27 cellular contexts compared by ENCODE assay signal in genomic region chr20:41991412-41991811, GRCh38.
DNase-seq lines count a peak whose midpoint lies in the region; ATAC-seq, FAIRE-seq and TF ChIP-seq lines count a peak whose summit lies in the region.
"Had no signal": no experiment of that assay in that cellular context is flagged by ENCODE, and none has a peak within 500 bp of the region (broad histone marks: within the 10 kb centered on the region; RNA-seq: fewer than 3 reads in every experiment).

No MANE protein-coding gene starts in this region.

- no peak overlapping the region for H3K14ac ChIP-seq in IMR-90 (replicated peaks; ENCODE audit: low read depth, low read length)

- H2AK5ac ChIP-seq in IMR-90 (ENCODE audit: low read depth, low read length) = no peak overlapping the region

- H3K4me3 ChIP-seq in HepG2 (replicated peaks in 1 of 3; ENCODE audit: insufficient read depth in 1 of 3, low read depth in 2 of 3, low read length in 3 of 3) (no peak overlapping the region), right lobe of liver (no peak overlapping the region), IMR-90 (ENCODE audit: insufficient read depth, low read depth, low read length) (no peak overlapping the region), K562 (no peak overlapping the region)
- H3K4me3 ChIP-seq: BLaER1, GM12878 had no signal

- no peak overlapping the region for H2BK5ac ChIP-seq in IMR-90 (ENCODE audit: low read depth, low read length, poor library complexity, severe bottlenecking)

- H3K79me2 ChIP-seq in HepG2 (ENCODE audit: insufficient read depth, low read length) = no peaks in the 10 kb centered on the region
- no peaks in the 10 kb centered on the region for H3K79me2 ChIP-seq in K562 (ENCODE audit: control insufficient read depth, insufficient read depth, low read length)

- H3K9me1 ChIP-seq in IMR-90 (ENCODE audit: insufficient read depth, low read length) (no peaks in the 10 kb centered on the region), K562 (ENCODE audit: control insufficient read depth, insufficient read depth, low read length) (no peaks in the 10 kb centered on the region)

- CTCF ChIA-PET in HepG2 (lab: Yijun Ruan, JAX; ENCODE audit: low intra/inter-chr PET ratio, low total read pairs) = no interaction called here
- CTCF ChIA-PET in IMR-90 (lab: Yijun Ruan, JAX) = no interaction called here
- CTCF ChIA-PET in K562 (lab: Yijun Ruan, JAX; ENCODE audit: low intra/inter-chr PET ratio) = no interaction called here

- no peak for TF ChIP-seq RAD21 in HepG2 (CRISPR knock-in tag; IDR thresholded peaks at IDR 0.05)
- TF ChIP-seq RAD21 in IMR-90 (IDR thresholded peaks at IDR 0.05; ENCODE audit: low read length) = no peak
- TF ChIP-seq RAD21 in K562 (CRISPR knock-in tag; conservative IDR thresholded peaks at IDR 0.05 in 1 of 2, IDR thresholded peaks at IDR 0.05 in 1 of 2) = no peak

- intact Hi-C loops in HepG2 (cut with micrococcal nuclease; ENCODE audit: unreplicated experiment) = no loop called here
- intact Hi-C loops in right lobe of liver (cut with DNase I) = no loop called here
- intact Hi-C loops in IMR-90 (cut with micrococcal nuclease) = no loop called here
- intact Hi-C loops in K562 (cut with micrococcal nuclease) = no loop called here

- no peak overlapping the region for H2BK20ac ChIP-seq in IMR-90 (ENCODE audit: low read depth, low read length)

- no peak overlapping the region for H3K18ac ChIP-seq in IMR-90 (ENCODE audit: low read depth, low read length)

- H3K9ac ChIP-seq in HepG2 (ENCODE audit: insufficient read depth, low read depth, low read length) (no peak overlapping the region), IMR-90 (ENCODE audit: low read depth, low read length) (no peak overlapping the region), K562 (ENCODE audit: insufficient read depth in 1 of 2, low read depth in 2 of 2, low read length in 2 of 2) (no peak overlapping the region)
- H3K9ac ChIP-seq: BLaER1 had no signal

- BruUV-seq in HepG2 (replicated peaks; lab: Mats Ljungman, UMichigan) = no TSS peak
- no TSS peak for BruUV-seq in IMR-90 (replicated peaks; lab: Mats Ljungman, UMichigan)
- BruUV-seq in K562 (replicated peaks; lab: Mats Ljungman, UMichigan) = no TSS peak

- dilution Hi-C loops in IMR-90 (cut with HindIII; ENCODE audit: low sequenced_read_pairs, unreplicated experiment) = no loop called here

- no peak overlapping the region for H3K56ac ChIP-seq in IMR-90 (ENCODE audit: extremely low read depth, insufficient read depth, low read length)

- H3K23ac ChIP-seq in IMR-90 (ENCODE audit: low read depth, low read length) = no peak overlapping the region

- H2AFZ ChIP-seq in HepG2 (ENCODE audit: low read length) (no peak overlapping the region), IMR-90 (replicated peaks; ENCODE audit: low read length, poor library complexity) (no peak overlapping the region), K562 (ENCODE audit: low read depth, low read length) (no peak overlapping the region)

- no peak overlapping the region for H3K4ac ChIP-seq in IMR-90 (ENCODE audit: low read depth, low read length)

- H4K20me1 ChIP-seq in HepG2 (ENCODE audit: insufficient read depth, low read length) (no peaks in the 10 kb centered on the region), IMR-90 (ENCODE audit: insufficient read depth, low read length) (no peaks in the 10 kb centered on the region), K562 (replicated peaks; ENCODE audit: control insufficient read depth, insufficient read depth, low read length) (no peaks in the 10 kb centered on the region)
- H4K20me1 ChIP-seq: BLaER1 had no signal

- no peak overlapping the region for H2BK120ac ChIP-seq in IMR-90 (ENCODE audit: low read depth, low read length)

- H4K8ac ChIP-seq in IMR-90 (ENCODE audit: low read depth in 2 of 2, low read length in 2 of 2) = no peak overlapping the region

- H3K4me1 ChIP-seq in HepG2 (ENCODE audit: insufficient read depth, low read length) (no peaks in the 10 kb centered on the region), right lobe of liver (no peaks in the 10 kb centered on the region), IMR-90 (ENCODE audit: control insufficient read depth, insufficient read depth, low read length) (no peaks in the 10 kb centered on the region), K562 (replicated peaks in 1 of 2; ENCODE audit: control insufficient read depth in 2 of 2, insufficient read depth in 2 of 2, low read length in 2 of 2) (no peaks in the 10 kb centered on the region)
- H3K4me1 ChIP-seq: BLaER1 had no signal

- WGBS in HepG2 (ENCODE audit: low lambda C conversion rate) = 0% methylated on average over 1 of the region's 1 CpG
- WGBS in right lobe of liver (ENCODE audit: insufficient coverage, low coverage, low lambda C conversion rate, missing lambda C conversion rate) = 18% methylated on average over 1 of the region's 1 CpG
- 0% methylated on average over 1 of the region's 1 CpG; no CpG with 5 or more reads in 1 of the 2 experiments for WGBS in IMR-90 (ENCODE audit: extremely low coverage in 2 of 2, insufficient read length in 1 of 2), 2 experiments
- WGBS in K562 (ENCODE audit: insufficient coverage, low coverage, missing lambda C conversion rate) = 0% methylated on average over 1 of the region's 1 CpG

- no peak overlapping the region for H4K91ac ChIP-seq in IMR-90 (ENCODE audit: insufficient read depth, low read depth, low read length)

- TF ChIP-seq POLR2A in HepG2 (IDR thresholded peaks at IDR 0.05; ENCODE audit: insufficient read depth in 1 of 2, low read depth in 2 of 2, low read length in 2 of 2) (no peak), right lobe of liver (IDR thresholded peaks at IDR 0.05) (no peak), IMR-90 (IDR thresholded peaks at IDR 0.05; ENCODE audit: low read depth, low read length) (no peak), K562 (conservative IDR thresholded peaks at IDR 0.05) (no peak)

- in situ Hi-C loops in HepG2 (cut with HindIII; ENCODE audit: extremely low pct_ligation_motif_present, low pct_unique_long_range_greater_than_20kb) = no loop called here
- in situ Hi-C loops in IMR-90 (cut with MboI; ENCODE audit: low sequenced_read_pairs) = no loop called here
- in situ Hi-C loops in K562 (cut with MboI) = no loop called here

- H3K36me3 ChIP-seq in HepG2 (replicated peaks in 1 of 2; ENCODE audit: control insufficient read depth in 1 of 2, insufficient read depth in 2 of 2, low read length in 2 of 2) = no peaks in the 10 kb centered on the region
- H3K36me3 ChIP-seq in right lobe of liver = no peaks in the 10 kb centered on the region
- H3K36me3 ChIP-seq in IMR-90 (ENCODE audit: control insufficient read depth, insufficient read depth, low read length) = no peaks in the 10 kb centered on the region
- no peaks in the 10 kb centered on the region for H3K36me3 ChIP-seq in K562 (ENCODE audit: control insufficient read depth, insufficient read depth, low read length)
- H3K36me3 ChIP-seq: BE2C, BLaER1 had no signal

- H3K27me3 ChIP-seq in HepG2 (ENCODE audit: control insufficient read depth in 1 of 2, insufficient read depth in 2 of 2, low read length in 2 of 2) (no peaks in the 10 kb centered on the region), right lobe of liver (no peaks in the 10 kb centered on the region), IMR-90 (ENCODE audit: control insufficient read depth, insufficient read depth, low read length) (no peaks in the 10 kb centered on the region), K562 (ENCODE audit: control insufficient read depth in 2 of 2, insufficient read depth in 2 of 2, low read length in 2 of 2) (no peaks in the 10 kb centered on the region)
- H3K27me3 ChIP-seq: BE2C, BLaER1 had no signal

- TF ChIP-seq EP300 in HepG2 (IDR thresholded peaks at IDR 0.05; ENCODE audit: low read depth in 2 of 2, low read length in 2 of 2) (no peak), HepG2 (CRISPR knock-in tag; IDR thresholded peaks at IDR 0.05; ENCODE audit: borderline replicate concordance) (no peak), K562 (IDR thresholded peaks at IDR 0.05; ENCODE audit: low read length) (no peak)

- FAIRE-seq in HepG2 (lab: Jason Lieb, UNC) (no peak), K562 (lab: Jason Lieb, UNC) (no peak), RCC 7860 (lab: Jason Lieb, UNC) (no peak)
- FAIRE-seq: GM12878, GM12892, GM18507, GM19239 had no signal

- no peak overlapping the region for H3K4me2 ChIP-seq in HepG2 (ENCODE audit: low read depth, low read length)
- H3K4me2 ChIP-seq in IMR-90 (ENCODE audit: low read depth, low read length) = no peak overlapping the region
- H3K4me2 ChIP-seq in K562 (ENCODE audit: insufficient read depth, low read length) = no peak overlapping the region
- H3K4me2 ChIP-seq: BLaER1 had no signal

- no peak overlapping the region for H2BK15ac ChIP-seq in IMR-90 (ENCODE audit: low read depth, low read length)

- H3K79me1 ChIP-seq in IMR-90 (ENCODE audit: low read depth in 1 of 2, low read length in 2 of 2) = no peaks in the 10 kb centered on the region

- DNase-seq in HepG2 (ENCODE audit: low spot score) (no peak), right lobe of liver (no peak), IMR-90 (no peak), K562 (ENCODE audit: extremely low read depth in 1 of 4, low spot score in 3 of 4) (no peak), RCC 7860 (ENCODE audit: low spot score) (no peak), NCI-H526 (lab: John Stamatoyannopoulos, UW) (no peak)
- DNase-seq: ACHN; BE2C; C1 segment of cervical spinal cord; CD4-positive, alpha-beta memory T cell; CD4-positive, CD25-positive, alpha-beta regulatory T cell; CD8-positive, alpha-beta memory T cell; COR-L47; DMS 273 treated with DMSO at 0.1 percent for 48 hours; DMS153; DMS53; DMS79; DND-41; EL; GDM1 had no signal

- TF ChIP-seq CTCF in HepG2 (CRISPR knock-in tag; IDR thresholded peaks at IDR 0.05) (no peak), right lobe of liver (IDR thresholded peaks at IDR 0.05) (no peak), IMR-90 (conservative IDR thresholded peaks at IDR 0.05; ENCODE audit: low read depth, low read length) (no peak), K562 (IDR thresholded peaks at IDR 0.05 in 2 of 3, conservative IDR thresholded peaks at IDR 0.05 in 1 of 3; ENCODE audit: insufficient read depth in 2 of 3, low read depth in 1 of 3, low read length in 3 of 3) (no peak)

- no peak overlapping the region for H3K27ac ChIP-seq in HepG2 (ENCODE audit: extremely low read length, insufficient read depth, low read length)
- H3K27ac ChIP-seq in right lobe of liver = no peak overlapping the region
- H3K27ac ChIP-seq in IMR-90 (ENCODE audit: insufficient read depth, low read length) = no peak overlapping the region
- no peak overlapping the region for H3K27ac ChIP-seq in K562 (ENCODE audit: extremely low read depth, low read depth, low read length)
- H3K27ac ChIP-seq: 22Rv1, BLaER1 had no signal

- peaks cover 5% of the 10 kb centered on the region; the same call in 1 of the 2 replicates for H3K9me3 ChIP-seq in HepG2 (ENCODE audit: low read length)
- H3K9me3 ChIP-seq in right lobe of liver = no peaks in the 10 kb centered on the region
- H3K9me3 ChIP-seq in IMR-90 (ENCODE audit: control insufficient read depth, insufficient read depth, low read length) = peaks cover 3% of the 10 kb centered on the region; the same call in 1 of the 2 replicates
- no peaks in the 10 kb centered on the region for H3K9me3 ChIP-seq in K562 (replicated peaks; ENCODE audit: control insufficient read depth, insufficient read depth, low read depth, low read length)
- H3K9me3 ChIP-seq: BE2C, BLaER1 had no signal

- H4K5ac ChIP-seq in IMR-90 (ENCODE audit: low read depth, low read length) = no peak overlapping the region

- ATAC-seq in HepG2 = no peak
- ATAC-seq in right lobe of liver = no peak
- ATAC-seq in IMR-90 (ENCODE audit: low read depth) = no peak
- ATAC-seq in K562 = no peak
- ATAC-seq in GM18870 (IDR thresholded peaks at IDR 0.05; ENCODE audit: unreplicated experiment) = no peak
- ATAC-seq: GM12878 had no signal

- no peak overlapping the region for H2AK9ac ChIP-seq in IMR-90 (replicated peaks; ENCODE audit: low read depth, low read length, poor library complexity)

- POLR2A ChIA-PET in HepG2 (lab: Yijun Ruan, JAX) = no interaction called here
- POLR2A ChIA-PET in IMR-90 (lab: Charles Lee; ENCODE audit: unreplicated experiment) = no interaction called here
- POLR2A ChIA-PET in K562 (lab: Yijun Ruan, JAX) = interaction anchor here (0.7 kb wide), 1 partner anchor 749 kb away, joined by 4 read pairs; no protein-coding TSS in a partner anchor

Comparison
In these comparisons a context has a peak if more than half of its experiments do, and no peak if none do; other contexts are left out.
1. Of the 241 proteins assayed by ChIP-seq in both HepG2 and K562: peak only in HepG2: none; only in K562: MAFG; in both: MAFF and MAFK; in neither: 238.